In genomic region chr13:80476953-80477352, GRCh38 we compare ENCODE assay signal across 2 cellular contexts.
TF ChIP-seq lines count a peak whose summit lies in the region.

No MANE protein-coding gene starts in this region.

TF ChIP-seq in HepG2, 621 proteins besides CTCF, POLR2A, EP300 and RAD21:
- no peak for TF ChIP-seq ZBTB3 (CRISPR knock-in tag; IDR thresholded peaks at IDR 0.05; ENCODE audit: borderline replicate concordance, low read depth)
- peak; percentile 94 for TF ChIP-seq MNT (IDR thresholded peaks at IDR 0.05)
- no peak for TF ChIP-seq ZNF382 (CRISPR knock-in tag; IDR thresholded peaks at IDR 0.05; ENCODE audit: borderline replicate concordance)
- TF ChIP-seq SUZ12 (IDR thresholded peaks at IDR 0.05; ENCODE audit: low read depth, low read length), result no peak
- no peak for TF ChIP-seq SP5 (CRISPR knock-in tag; IDR thresholded peaks at IDR 0.05; ENCODE audit: borderline replicate concordance, low read depth)
- TF ChIP-seq SNAPC5 (CRISPR knock-in tag; IDR thresholded peaks at IDR 0.05; ENCODE audit: borderline replicate concordance), result no peak
- TF ChIP-seq EED (CRISPR knock-in tag; IDR thresholded peaks at IDR 0.05), result no peak
- no peak for TF ChIP-seq THYN1 (CRISPR knock-in tag; IDR thresholded peaks at IDR 0.05; ENCODE audit: borderline replicate concordance, low read depth)

TF ChIP-seq in GM12878, 131 proteins besides CTCF, POLR2A, EP300 and RAD21:
- peak; percentile 44 for TF ChIP-seq MEF2B (IDR thresholded peaks at IDR 0.05; ENCODE audit: partially characterized antibody, poor library complexity, severe bottlenecking)
- TF ChIP-seq BHLHE40 (IDR thresholded peaks at IDR 0.05; ENCODE audit: borderline replicate concordance in 1 of 2, low read depth in 2 of 2, low read length in 1 of 2), result peak; percentile 69 to 89; a peak in 3 of 4 replicates
- no peak for TF ChIP-seq ATF7 (IDR thresholded peaks at IDR 0.05; ENCODE audit: low read depth)
- TF ChIP-seq PKNOX1 (IDR thresholded peaks at IDR 0.05), result no peak
